19 cellular contexts compared by ENCODE assay signal in the genomic region with DNA sequence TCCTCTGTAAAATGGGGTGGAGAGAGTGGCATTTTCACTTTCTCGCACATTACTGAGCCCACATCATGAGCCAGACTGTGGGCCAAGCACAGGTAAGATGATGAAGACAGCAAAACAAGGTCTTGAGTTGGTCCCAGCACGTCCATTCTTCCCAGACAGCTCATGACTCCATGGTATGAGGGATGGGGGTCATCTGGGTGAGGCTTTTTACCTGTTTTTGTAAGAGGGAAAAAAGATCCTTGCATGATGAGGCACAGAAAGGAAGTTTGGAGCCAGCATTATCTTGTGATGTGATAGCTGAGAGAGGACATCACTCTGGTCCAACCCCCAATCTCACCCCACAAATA. TPM values are rescaled to one million over a fixed set of nuclear protein-coding genes. Genes with fewer than 3 reads are reported as not detected.
DNase-seq lines count a peak whose midpoint lies in the region; ATAC-seq and TF ChIP-seq lines count a peak whose summit lies in the region.
"Had no signal": no experiment of that assay in that cellular context is flagged by ENCODE, and none has a peak within 500 bp of the region (broad histone marks: within the 10 kb centered on the region; RNA-seq: fewer than 3 reads in every experiment).

No MANE protein-coding gene starts in this region.

- peaks cover 62% of the 10 kb centered on the region for H3K4me1 Mint-ChIP-seq in nephron
- H3K4me1 Mint-ChIP-seq in natural killer cell treated with Interleukin-12 subunit alpha and Interleukin-12 subunit beta and Interleukin-15 and Interleukin-18, amount 100 ng/mL, for 72 hours (ENCODE audit: low read depth in 2 of 2): peaks cover 0 to 4% of the 10 kb centered on the region in 2 donors

- H3K36me3 ChIP-seq in ascending aorta (peaks cover 22 to 56% of the 10 kb centered on the region in 2 donors), tibial artery (peaks cover 16 to 36% (median 29%) of the 10 kb centered on the region in 3 donors)
- H3K36me3 ChIP-seq: HAP-1 had no signal

- H3K27ac Mint-ChIP-seq in nephron: peak overlapping the region in 2 of 3 experiments; percentile 94 to 95
- H3K27ac Mint-ChIP-seq in natural killer cell treated with Interleukin-12 subunit alpha and Interleukin-12 subunit beta and Interleukin-15 and Interleukin-18, amount 100 ng/mL, for 72 hours: no peak overlapping the region

- H3K4me3 Mint-ChIP-seq in nephron: no peak overlapping the region
- no peak overlapping the region for H3K4me3 Mint-ChIP-seq in natural killer cell treated with Interleukin-12 subunit alpha and Interleukin-12 subunit beta and Interleukin-15 and Interleukin-18, amount 100 ng/mL, for 72 hours

- H3K4me1 ChIP-seq in ascending aorta: peaks cover 26 to 47% of the 10 kb centered on the region in 2 donors
- H3K4me1 ChIP-seq in tibial artery: peaks cover 0 to 84% (median 71%) of the 10 kb centered on the region in 4 donors
- H3K4me1 ChIP-seq: HAP-1 had no signal

- TF ChIP-seq CTCF in ascending aorta (IDR thresholded peaks at IDR 0.05) (no peak), nephron (IDR thresholded peaks at IDR 0.05; ENCODE audit: unreplicated experiment in 3 of 3) (no peak), tibial artery (IDR thresholded peaks at IDR 0.05) (no peak)

- H3K27me3 Mint-ChIP-seq in nephron (ENCODE audit: low read depth): peaks cover 7% of the 10 kb centered on the region
- H3K27me3 Mint-ChIP-seq in natural killer cell treated with Interleukin-12 subunit alpha and Interleukin-12 subunit beta and Interleukin-15 and Interleukin-18, amount 100 ng/mL, for 72 hours: peaks cover 0 to 6% of the 10 kb centered on the region in 2 donors

- H3K9me3 Mint-ChIP-seq in nephron: no peaks in the 10 kb centered on the region
- no peaks in the 10 kb centered on the region for H3K9me3 Mint-ChIP-seq in natural killer cell treated with Interleukin-12 subunit alpha and Interleukin-12 subunit beta and Interleukin-15 and Interleukin-18, amount 100 ng/mL, for 72 hours
- H3K9me3 Mint-ChIP-seq: IgD-negative memory B cell had no signal

- peak; percentile 24 for DNase-seq in activated CD4-positive, CD25-positive, alpha-beta regulatory T cell treated with anti-CD3 and anti-CD28 coated beads, Interleukin-2, amount 50 U/mL, for 72 hours
- DNase-seq in ascending aorta (ENCODE audit: low spot score in 2 of 2) (no peak), tibial artery (peak in 1 of 2 donors; percentile 41), NCI-H1417 treated with DMSO at 0.1 percent for 48 hours (lab: John Stamatoyannopoulos, UW) (no peak)
- no peak for DNase-seq in natural killer cell treated with Interleukin-12 subunit alpha and Interleukin-12 subunit beta and Interleukin-15 and Interleukin-18, amount 100 ng/mL, for 72 hours (ENCODE audit: low spot score)
- DNase-seq in activated naive CD4-positive, alpha-beta T cell treated with Interleukin-2 at 50 U/mL for 16 hours: no peak
- DNase-seq: C1 segment of cervical spinal cord, DMS153, EL, NCI-H1694, NCI-H2107, NCI-H345, NCI-H526 treated with DMSO at 0.1 percent for 48 hours had no signal

- H3K4me3 ChIP-seq in ascending aorta (no peak overlapping the region), tibial artery (no peak overlapping the region)
- H3K4me3 ChIP-seq: HAP-1, SK-N-MC had no signal

- ATAC-seq in activated CD4-positive, CD25-positive, alpha-beta regulatory T cell treated with anti-CD3 and anti-CD28 coated beads, Interleukin-2, amount 50 U/mL, for 24 hours: no peak
- no peak for ATAC-seq in natural killer cell treated with Interleukin-12 subunit alpha and Interleukin-12 subunit beta and Interleukin-15 and Interleukin-18, amount 100 ng/mL, for 72 hours

- peak overlapping the region; percentile 86 to 91 for H3K27ac ChIP-seq in ascending aorta
- H3K27ac ChIP-seq in tibial artery: peak overlapping the region; percentile 80 to 91
- H3K27ac ChIP-seq: 22Rv1, SK-N-MC had no signal

- no peaks in the 10 kb centered on the region for H3K9me3 ChIP-seq in ascending aorta
- no peaks in the 10 kb centered on the region for H3K9me3 ChIP-seq in tibial artery
- H3K9me3 ChIP-seq: HAP-1 had no signal

- no peaks in the 10 kb centered on the region for H3K27me3 ChIP-seq in ascending aorta
- H3K27me3 ChIP-seq in tibial artery: no peaks in the 10 kb centered on the region

- no peaks in the 10 kb centered on the region for H3K36me3 Mint-ChIP-seq in nephron (ENCODE audit: low read depth)
- no peaks in the 10 kb centered on the region for H3K36me3 Mint-ChIP-seq in natural killer cell treated with Interleukin-12 subunit alpha and Interleukin-12 subunit beta and Interleukin-15 and Interleukin-18, amount 100 ng/mL, for 72 hours

- intact Hi-C loops in ascending aorta (cut with DNase I) (no loop called here), tibial artery (cut with DNase I; ENCODE audit: low total_unique reads) (loop anchor here (5.0 kb wide), 1 partner anchor 35 kb away; no protein-coding TSS in a partner anchor)

RNA-seq across cellular contexts. Expression of a gene that starts 12.8 kb away (rescaled TPM):
- total RNA-seq in ascending aorta: 280 TPM
- under 1 TPM in 1 of 2 donors, not detected in 1; 0.08 TPM for total RNA-seq in natural killer cell treated with Interleukin-12 subunit alpha and Interleukin-12 subunit beta and Interleukin-15 and Interleukin-18, amount 100 ng/mL, for 72 hours

Comparison
In these comparisons a context has a peak if more than half of its experiments do, and no peak if none do; other contexts are left out.
1. H3K27ac Mint-ChIP-seq: peak in nephron (2 of 3); none in natural killer cell treated with Interleukin-12 subunit alpha and Interleukin-12 subunit beta and Interleukin-15 and Interleukin-18, amount 100 ng/mL, for 72 hours (0 of 2).
2. RNA of a gene that starts 12.8 kb away (total RNA-seq): 280 TPM in ascending aorta (single experiment); 0.08 TPM in natural killer cell treated with Interleukin-12 subunit alpha and Interleukin-12 subunit beta and Interleukin-15 and Interleukin-18, amount 100 ng/mL, for 72 hours; every median in the first group is over 100 times any median in the second.